Comparison of ENCODE assay signal across 2 cellular contexts in genomic region chr14:91569301-91569700, GRCh38.
TF ChIP-seq lines count a peak whose summit lies in the region.

No MANE protein-coding gene starts in this region.

TF ChIP-seq in WTC11, 78 proteins besides CTCF, POLR2A, EP300 and RAD21:
- no peak for TF ChIP-seq E2F4 (CRISPR knock-in tag; IDR thresholded peaks at IDR 0.05; ENCODE audit: borderline replicate concordance, low read depth)
- TF ChIP-seq EMX1 (CRISPR knock-in tag; IDR thresholded peaks at IDR 0.05) = no peak
- peak; percentile 69; the same call in 1 of the 2 replicates for TF ChIP-seq ZNF512 (CRISPR knock-in tag; IDR thresholded peaks at IDR 0.05; ENCODE audit: borderline replicate concordance)

TF ChIP-seq in K562, 482 proteins besides CTCF, POLR2A, EP300 and RAD21:
- no peak for TF ChIP-seq RUNX1 (IDR thresholded peaks at IDR 0.05; ENCODE audit: low read depth)
- TF ChIP-seq ZNF512 (tag; IDR thresholded peaks at IDR 0.05) = peak; percentile 67; the same call in 1 of the 2 replicates
